1 cellular context compared by ENCODE assay signal in genomic region chr14:22986508-22987054, GRCh38.
TF ChIP-seq lines count a peak whose summit lies in the region.

No MANE protein-coding gene starts in this region.

TF ChIP-seq in HCT116, 20 proteins besides CTCF, POLR2A, EP300 and RAD21 (continued from another document):
- TF ChIP-seq, protein P1, sequence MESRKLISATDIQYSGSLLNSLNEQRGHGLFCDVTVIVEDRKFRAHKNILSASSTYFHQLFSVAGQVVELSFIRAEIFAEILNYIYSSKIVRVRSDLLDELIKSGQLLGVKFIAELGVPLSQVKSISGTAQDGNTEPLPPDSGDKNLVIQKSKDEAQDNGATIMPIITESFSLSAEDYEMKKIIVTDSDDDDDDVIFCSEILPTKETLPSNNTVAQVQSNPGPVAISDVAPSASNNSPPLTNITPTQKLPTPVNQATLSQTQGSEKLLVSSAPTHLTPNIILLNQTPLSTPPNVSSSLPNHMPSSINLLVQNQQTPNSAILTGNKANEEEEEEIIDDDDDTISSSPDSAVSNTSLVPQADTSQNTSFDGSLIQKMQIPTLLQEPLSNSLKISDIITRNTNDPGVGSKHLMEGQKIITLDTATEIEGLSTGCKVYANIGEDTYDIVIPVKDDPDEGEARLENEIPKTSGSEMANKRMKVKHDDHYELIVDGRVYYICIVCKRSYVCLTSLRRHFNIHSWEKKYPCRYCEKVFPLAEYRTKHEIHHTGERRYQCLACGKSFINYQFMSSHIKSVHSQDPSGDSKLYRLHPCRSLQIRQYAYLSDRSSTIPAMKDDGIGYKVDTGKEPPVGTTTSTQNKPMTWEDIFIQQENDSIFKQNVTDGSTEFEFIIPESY (IDR thresholded peaks at IDR 0.05; ENCODE audit: extremely low read depth, insufficient replicate concordance, low read length), result no peak
- TF ChIP-seq JUND (IDR thresholded peaks at IDR 0.05), result no peak
- TF ChIP-seq YY1 (IDR thresholded peaks at IDR 0.05; ENCODE audit: extremely low read depth, insufficient replicate concordance, low read depth, low read length), result no peak
- TF ChIP-seq CEBPB (IDR thresholded peaks at IDR 0.05; ENCODE audit: low read depth), result no peak
- TF ChIP-seq SRF (IDR thresholded peaks at IDR 0.05; ENCODE audit: low read depth), result no peak
- no peak for TF ChIP-seq FOSL1 (IDR thresholded peaks at IDR 0.05; ENCODE audit: low read depth)
TF ChIP-seq in HCT116: peak in this region for 0.
